21 cellular contexts compared by ENCODE assay signal in genomic region chr11:31824791-31825452, GRCh38. TPM values are rescaled to one million over a fixed set of nuclear protein-coding genes. Genes with fewer than 3 reads are reported as not detected.
DNase-seq lines count a peak whose midpoint lies in the region; ATAC-seq and TF ChIP-seq lines count a peak whose summit lies in the region.
"Had no signal": no experiment of that assay in that cellular context is flagged by ENCODE, and none has a peak within 500 bp of the region (broad histone marks: within the 10 kb centered on the region; RNA-seq: fewer than 3 reads in every experiment).

No MANE protein-coding gene starts in this region.

- H3K18ac ChIP-seq in neuronal stem cell (ENCODE audit: low read length), result peak overlapping the region; percentile 2

- H3K36me3 ChIP-seq in neuronal stem cell (replicated peaks in 1 of 2; ENCODE audit: control insufficient read depth in 2 of 2, insufficient read depth in 2 of 2, low read length in 2 of 2), result no peaks in the 10 kb centered on the region
- H3K36me3 ChIP-seq: HAP-1, thoracic aorta had no signal

- H3K4me2 ChIP-seq in neuronal stem cell (ENCODE audit: insufficient read depth, low read length, poor library complexity, severe bottlenecking), result peak overlapping the region; percentile 28

- H2BK5ac ChIP-seq in neuronal stem cell (ENCODE audit: low read length), result no peak overlapping the region

- peak overlapping the region; percentile 75 for H2BK15ac ChIP-seq in neuronal stem cell (ENCODE audit: low read length)

- WGBS in neuronal stem cell (ENCODE audit: extremely low coverage in 2 of 2, insufficient read length in 2 of 2, insufficient replicate concordance in 1 of 2), 2 donors, result no CpG with 5 or more reads among the region's 36 CpGs

- no peak overlapping the region for H2BK12ac ChIP-seq in neuronal stem cell (ENCODE audit: low read length)

- H3K27me3 Mint-ChIP-seq in activated T-cell treated with anti-CD3 and anti-CD28 coated beads, Interleukin-2, amount 50 U/mL, for 72 hours (ENCODE audit: low read depth), result peaks cover 92% of the 10 kb centered on the region
- peaks cover 89% of the 10 kb centered on the region for H3K27me3 Mint-ChIP-seq in activated T-cell treated with anti-CD3 and anti-CD28 coated beads, Interleukin-2, amount 50 U/mL, for 4 hours (ENCODE audit: low read depth)
- H3K27me3 Mint-ChIP-seq in IgD-negative memory B cell (peaks cover 67% of the 10 kb centered on the region), glutamatergic neuron (ENCODE audit: unreplicated experiment) (peaks cover 34% of the 10 kb centered on the region)

- DNase-seq in activated T-cell treated with anti-CD3 and anti-CD28 coated beads, Interleukin-2, amount 50 U/mL, for 72 hours, result no peak
- DNase-seq in activated T-cell treated with anti-CD3 and anti-CD28 coated beads, Interleukin-2, amount 50 U/mL, for 4 hours, result no peak
- DNase-seq in glutamatergic neuron, result no peak
- no peak for DNase-seq in neuronal stem cell (ENCODE audit: low spot score)
- DNase-seq in superior temporal gyrus (ENCODE audit: extremely low spot score), result no peak
- DNase-seq in substantia nigra (lab: John Stamatoyannopoulos, UW), result no peak
- DNase-seq in pons (ENCODE audit: low spot score), result no peak
- DNase-seq: activated CD4-positive, alpha-beta T cell treated with anti-CD3 and anti-CD28 coated beads for 1 hour; aorta; COR-L47; kidney; MM.1S; NCI-H1694; NCI-H446 treated with DMSO at 0.1 percent for 48 hours; Right ventricle myocardium superior; T1000 had no signal

- H3K27ac Mint-ChIP-seq in activated T-cell treated with anti-CD3 and anti-CD28 coated beads, Interleukin-2, amount 50 U/mL, for 72 hours, result peak overlapping the region; percentile 8
- H3K27ac Mint-ChIP-seq in IgD-negative memory B cell, result peak overlapping the region in 2 of 3 donors; percentile 76 to 93
- no peak overlapping the region for H3K27ac Mint-ChIP-seq in glutamatergic neuron (ENCODE audit: unreplicated experiment)
- H3K27ac Mint-ChIP-seq: activated T-helper 17 cell treated with anti-CD3 and anti-CD28 coated beads, Interleukin-2, amount 50 U/mL, for 72 hours had no signal

- H3K79me1 ChIP-seq in neuronal stem cell (ENCODE audit: low read depth, low read length), result no peaks in the 10 kb centered on the region

- no peak overlapping the region for H3K14ac ChIP-seq in neuronal stem cell (ENCODE audit: low read length)

- no peak overlapping the region for H3K23ac ChIP-seq in neuronal stem cell (ENCODE audit: low read depth, low read length, poor library complexity)

- no peak overlapping the region for H3K4me3 ChIP-seq in neuronal stem cell (ENCODE audit: low read length in 2 of 2)
- H3K4me3 ChIP-seq: HAP-1, thoracic aorta had no signal

- no peaks in the 10 kb centered on the region for H3K9me3 Mint-ChIP-seq in activated T-cell treated with anti-CD3 and anti-CD28 coated beads, Interleukin-2, amount 50 U/mL, for 72 hours
- H3K9me3 Mint-ChIP-seq in activated T-cell treated with anti-CD3 and anti-CD28 coated beads, Interleukin-2, amount 50 U/mL, for 4 hours, result peaks cover 3% of the 10 kb centered on the region
- peaks cover 0 to 2% (median 0%) of the 10 kb centered on the region in 3 donors for H3K9me3 Mint-ChIP-seq in IgD-negative memory B cell
- peaks cover 7% of the 10 kb centered on the region for H3K9me3 Mint-ChIP-seq in glutamatergic neuron (ENCODE audit: unreplicated experiment)

- peaks cover 5 to 8% of the 10 kb centered on the region in 2 donors for H3K9me3 ChIP-seq in neuronal stem cell (replicated peaks in 1 of 2; ENCODE audit: control insufficient read depth in 2 of 2, insufficient read depth in 1 of 2, low read depth in 1 of 2, low read length in 2 of 2)
- H3K9me3 ChIP-seq: HAP-1, thoracic aorta had no signal

- H3K4me1 ChIP-seq in neuronal stem cell (ENCODE audit: control insufficient read depth in 2 of 2, insufficient read depth in 1 of 2, low read depth in 1 of 2, low read length in 2 of 2), result peaks cover 5 to 11% of the 10 kb centered on the region in 2 donors

- peaks cover 28% of the 10 kb centered on the region for H3K4me1 Mint-ChIP-seq in activated T-cell treated with anti-CD3 and anti-CD28 coated beads, Interleukin-2, amount 50 U/mL, for 72 hours (ENCODE audit: low read depth)
- peaks cover 14% of the 10 kb centered on the region for H3K4me1 Mint-ChIP-seq in activated T-cell treated with anti-CD3 and anti-CD28 coated beads, Interleukin-2, amount 50 U/mL, for 4 hours (ENCODE audit: low read depth)
- H3K4me1 Mint-ChIP-seq in IgD-negative memory B cell, result peaks cover 0 to 9% (median 8%) of the 10 kb centered on the region in 3 donors
- H3K4me1 Mint-ChIP-seq in glutamatergic neuron (ENCODE audit: low read depth, unreplicated experiment), result peaks cover 26% of the 10 kb centered on the region

- H3K4ac ChIP-seq in neuronal stem cell (ENCODE audit: low read length), result no peak overlapping the region

- H3K27me3 ChIP-seq in neuronal stem cell (ENCODE audit: control insufficient read depth in 3 of 3, insufficient read depth in 3 of 3, low read depth in 1 of 3, low read length in 3 of 3), result peaks cover 37 to 100% (median 79%) of the 10 kb centered on the region in 3 experiments

- ATAC-seq in activated T-cell treated with anti-CD3 and anti-CD28 coated beads, Interleukin-2, amount 50 U/mL, for 72 hours (replicated peaks in 1 of 2), result no peak
- no peak for ATAC-seq in activated T-cell treated with anti-CD3 and anti-CD28 coated beads, Interleukin-2, amount 50 U/mL, for 4 hours
- ATAC-seq: activated T-helper 17 cell treated with anti-CD3 and anti-CD28 coated beads, Interleukin-2, amount 50 U/mL, for 72 hours had no signal

- H2AFZ ChIP-seq in neuronal stem cell (ENCODE audit: low read length), result peak overlapping the region; percentile 51

- TF ChIP-seq CTCF in glutamatergic neuron (IDR thresholded peaks at IDR 0.05; ENCODE audit: partially characterized antibody, unreplicated experiment), result no peak

- no peak overlapping the region for H4K8ac ChIP-seq in neuronal stem cell (ENCODE audit: low read depth, low read length)

- peak overlapping the region; percentile 93 for H2AK5ac ChIP-seq in neuronal stem cell (ENCODE audit: low read depth, low read length)

- H3K27ac ChIP-seq in neuronal stem cell (replicated peaks; ENCODE audit: low read length), result no peak overlapping the region
- H3K27ac ChIP-seq in substantia nigra (ENCODE audit: low read depth, low read length, poor library complexity, severe bottlenecking), result no peak overlapping the region
- H3K27ac ChIP-seq: epithelial cell of prostate, thoracic aorta had no signal

- no peak overlapping the region for H4K91ac ChIP-seq in neuronal stem cell (ENCODE audit: low read depth, low read length, poor library complexity)

- peaks cover 0 to 5% of the 10 kb centered on the region in 2 donors for H3K36me3 Mint-ChIP-seq in activated T-cell treated with anti-CD3 and anti-CD28 coated beads, Interleukin-2, amount 50 U/mL, for 72 hours (ENCODE audit: insufficient read depth in 2 of 2)
- peaks cover 3% of the 10 kb centered on the region for H3K36me3 Mint-ChIP-seq in activated T-cell treated with anti-CD3 and anti-CD28 coated beads, Interleukin-2, amount 50 U/mL, for 4 hours (ENCODE audit: insufficient read depth)
- no peaks in the 10 kb centered on the region for H3K36me3 Mint-ChIP-seq in IgD-negative memory B cell
- peaks cover 9% of the 10 kb centered on the region for H3K36me3 Mint-ChIP-seq in glutamatergic neuron (ENCODE audit: unreplicated experiment)

- H3K9ac ChIP-seq in neuronal stem cell (ENCODE audit: low read depth, low read length, poor library complexity), result no peak overlapping the region

- no peak overlapping the region for H2BK120ac ChIP-seq in neuronal stem cell (ENCODE audit: low read depth, low read length)

- H3K4me3 Mint-ChIP-seq in activated T-cell treated with anti-CD3 and anti-CD28 coated beads, Interleukin-2, amount 50 U/mL, for 72 hours, result peak overlapping the region; percentile 5 to 6
- no peak overlapping the region for H3K4me3 Mint-ChIP-seq in activated T-cell treated with anti-CD3 and anti-CD28 coated beads, Interleukin-2, amount 50 U/mL, for 4 hours
- H3K4me3 Mint-ChIP-seq in IgD-negative memory B cell, result peak overlapping the region in 2 of 4 donors; percentile 26 to 58
- H3K4me3 Mint-ChIP-seq in glutamatergic neuron (ENCODE audit: unreplicated experiment), result peak overlapping the region; percentile 61
- H3K4me3 Mint-ChIP-seq: activated T-helper 17 cell treated with anti-CD3 and anti-CD28 coated beads, Interleukin-2, amount 50 U/mL, for 72 hours had no signal

RNA-seq across cellular contexts. Expression of gene PAX6, which starts 13.8 kb away (rescaled TPM):
- total RNA-seq in activated T-cell treated with anti-CD3 and anti-CD28 coated beads, Interleukin-2, amount 50 U/mL, for 72 hours, result under 1 TPM; 0.46 to 0.76 TPM
- total RNA-seq in activated T-cell treated with anti-CD3 and anti-CD28 coated beads, Interleukin-2, amount 50 U/mL, for 4 hours, result not detected
- not detected for polyA plus RNA-seq in IgD-negative memory B cell
- 30.7 TPM for total RNA-seq in glutamatergic neuron (ENCODE audit: unreplicated experiment)
- 254 TPM for polyA plus RNA-seq in neuronal stem cell (2013, experiment 1 of 2)
- 259 TPM for polyA plus RNA-seq in neuronal stem cell (2013, experiment 2 of 2)
- total RNA-seq: activated T-helper 17 cell treated with anti-CD3 and anti-CD28 coated beads, Interleukin-2, amount 50 U/mL, for 72 hours; kidney; Right ventricle myocardium superior had no signal

Comparison
In these comparisons a context has a peak if more than half of its experiments do, and no peak if none do; other contexts are left out.
1. RNA of gene PAX6, which starts 13.8 kb away (total RNA-seq): 30.7 TPM in glutamatergic neuron (single experiment); 0.46 to 0.76 TPM in activated T-cell treated with anti-CD3 and anti-CD28 coated beads, Interleukin-2, amount 50 U/mL, for 72 hours and not detected in activated T-cell treated with anti-CD3 and anti-CD28 coated beads, Interleukin-2, amount 50 U/mL, for 4 hours; every median in the first group is over 10 times any median in the second.